Comparison of ENCODE assay signal across 16 cellular contexts in genomic region chr10:66162560-66163143, GRCh38.
"Had no signal": no experiment of that assay in that cellular context is flagged by ENCODE, and none has a peak within 500 bp of the region (broad histone marks: within the 10 kb centered on the region; RNA-seq: fewer than 3 reads in every experiment).

No MANE protein-coding gene starts in this region.

- H3K9ac ChIP-seq: parathyroid adenoma had no signal

- H3K27me3 ChIP-seq: ascending aorta, colonic mucosa, tibial artery had no signal

- H3K27ac ChIP-seq: ascending aorta, colonic mucosa, parathyroid adenoma, tibial artery had no signal

- DNase-seq: activated CD4-positive, alpha-beta T cell treated with anti-CD3 and anti-CD28 coated beads, Interleukin-2, amount 50 U/mL, for 4 hours; activated CD8-positive, alpha-beta memory T cell treated with anti-CD3 and anti-CD28 coated beads for 24 hours; activated CD8-positive, alpha-beta memory T cell treated with anti-CD3 and anti-CD28 coated beads, Interleukin-2, amount 50 U/mL, for 4 hours; activated T-cell treated with anti-CD3 and anti-CD28 coated beads, Interleukin-2, amount 50 U/mL, for 24 hours; colonic mucosa; left ventricle myocardium superior; mucosa of descending colon; nephron progenitor cell; stimulated activated CD4-positive, alpha-beta T cell treated with anti-CD3 and anti-CD28 coated beads, Interleukin-1b, Interleukin-23, amount 100 ng/mL, for 48 hours; stimulated activated naive CD8-positive, alpha-beta T cell treated with anti-CD3 and anti-CD28 coated beads, Interleukin-15, amount 100 ng/mL, for 72 hours; tibial artery had no signal

- H3K9me3 ChIP-seq: ascending aorta, colonic mucosa, mucosa of descending colon, tibial artery had no signal

- H3K4me1 ChIP-seq: ascending aorta, colonic mucosa, parathyroid adenoma, tibial artery had no signal

- H2AFZ ChIP-seq: parathyroid adenoma had no signal

- H3K79me2 ChIP-seq: parathyroid adenoma had no signal

- ATAC-seq: activated naive CD4-positive, alpha-beta T cell treated with anti-CD3 and anti-CD28 coated beads, Interleukin-2, amount 50 U/mL, for 72 hours; activated T-helper 17 cell treated with anti-CD3 and anti-CD28 coated beads, Interleukin-2, amount 50 U/mL, for 72 hours; left ventricle myocardium superior; mucosa of descending colon; right cardiac atrium; stimulated activated naive CD8-positive, alpha-beta T cell treated with anti-CD3 and anti-CD28 coated beads, Interleukin-15, amount 100 ng/mL, for 72 hours had no signal

- H3K36me3 ChIP-seq: ascending aorta, colonic mucosa, tibial artery had no signal

- H3K4me3 ChIP-seq: ascending aorta, colonic mucosa, mucosa of descending colon, tibial artery had no signal
